8 cellular contexts compared by ENCODE assay signal in genomic region chr22:19523240-19524169, GRCh38.
DNase-seq lines count a peak whose midpoint lies in the region; ATAC-seq and TF ChIP-seq lines count a peak whose summit lies in the region.

No MANE protein-coding gene starts in this region.

- peak overlapping the region; percentile 88 for H3K27ac ChIP-seq in subcutaneous abdominal adipose tissue (ENCODE audit: low read depth, low read length)

- H3K9ac ChIP-seq in subcutaneous abdominal adipose tissue (ENCODE audit: low read length in 5 of 5) = peak overlapping the region in 3 of 5 donors; percentile 42 to 90 (median 60)

- H3K36me3 ChIP-seq in subcutaneous abdominal adipose tissue (ENCODE audit: control insufficient read depth in 5 of 5, insufficient read depth in 5 of 5, low read length in 5 of 5) = peaks cover 0 to 10% (median 0%) of the 10 kb centered on the region in 5 donors

- H3K9me3 ChIP-seq in subcutaneous abdominal adipose tissue (ENCODE audit: control insufficient read depth in 5 of 5, low read length in 5 of 5) = no peaks in the 10 kb centered on the region

- ATAC-seq in GM21381 (IDR thresholded peaks at IDR 0.05; ENCODE audit: unreplicated experiment) (no peak), GM19324 (IDR thresholded peaks at IDR 0.05; ENCODE audit: low FRiP score, unreplicated experiment) (no peak)

- H3K4me3 ChIP-seq in astrocyte of the cerebellum (ENCODE audit: low read depth, low read length) (peak overlapping the region; percentile 37), subcutaneous abdominal adipose tissue (ENCODE audit: low read depth in 1 of 5, low read length in 5 of 5) (peak overlapping the region; percentile 40 to 79 (median 67))

- peaks cover 2 to 63% (median 19%) of the 10 kb centered on the region in 5 donors for H3K4me1 ChIP-seq in subcutaneous abdominal adipose tissue (ENCODE audit: control insufficient read depth in 5 of 5, insufficient read depth in 5 of 5, low read length in 5 of 5)

- TF ChIP-seq CTCF in astrocyte of the cerebellum (IDR thresholded peaks at IDR 0.05; ENCODE audit: low read depth, low read length, missing control alignments) = no peak

- in situ Hi-C loops in astrocyte of the cerebellum (cut with HindIII; ENCODE audit: low sequenced_read_pairs) = no loop called here

- H3K27me3 ChIP-seq in subcutaneous abdominal adipose tissue (ENCODE audit: control insufficient read depth in 5 of 5, insufficient read depth in 4 of 5, low read length in 5 of 5) = peaks cover 14 to 41% (median 33%) of the 10 kb centered on the region in 5 donors

- peak; percentile 24 for DNase-seq in AG08395 (ENCODE audit: low spot score)
- peak; percentile 19 for DNase-seq in HCEC 1CT
- no peak for DNase-seq in astrocyte of the cerebellum (ENCODE audit: low read depth)
- peak; percentile 68 for DNase-seq in iris pigment epithelial cell (ENCODE audit: low read depth)
- no peak for DNase-seq in C1 segment of cervical spinal cord (lab: John Stamatoyannopoulos, UW)

Comparison
In these comparisons a context has a peak if more than half of its experiments do, and no peak if none do; other contexts are left out.
1. DNase-seq: peak in AG08395 (single experiment), HCEC 1CT (single experiment) and iris pigment epithelial cell (single experiment); none in astrocyte of the cerebellum (single experiment) and C1 segment of cervical spinal cord (0 of 14).